In genomic region chr14:74510955-74511354, GRCh38 we compare ENCODE assay signal across 15 cellular contexts. TPM values are rescaled to one million over a fixed set of nuclear protein-coding genes. Genes with fewer than 3 reads are reported as not detected.
A peak's percentile ranks its signal among the peaks of the same experiment; 100 is the strongest.
DNase-seq lines count a peak whose midpoint lies in the region; ATAC-seq, FAIRE-seq and TF ChIP-seq lines count a peak whose summit lies in the region.
"Had no signal": no experiment of that assay in that cellular context is flagged by ENCODE, and none has a peak within 500 bp of the region (broad histone marks: within the 10 kb centered on the region; RNA-seq: fewer than 3 reads in every experiment).

No MANE protein-coding gene starts in this region.

- FAIRE-seq in bronchial epithelial cell (lab: Jason Lieb, UNC) (no peak), kidney (lab: Jason Lieb, UNC) (no peak)

- TF ChIP-seq CTCF in bronchial epithelial cell (IDR thresholded peaks at IDR 0.05; ENCODE audit: insufficient read depth, low read length, severe bottlenecking) (no peak), kidney (IDR thresholded peaks at IDR 0.05; ENCODE audit: borderline replicate concordance, extremely low read depth, insufficient read depth) (no peak)

- H3K27me3 Mint-ChIP-seq in activated T-helper 1 cell treated with anti-CD3 and anti-CD28 coated beads, Interleukin-12 subunit alpha, Interleukin-12 subunit beta, Interleukin-2, Interleukin-4 antibody, amounts not matched to agents 30 ng/mL and 10 ng/mL and 1 ng/mL, durations not matched to agents 14 hours and 24 hours and 36 hours (ENCODE audit: insufficient read depth): peaks cover 18% of the 10 kb centered on the region

- no peak overlapping the region for H3K9ac ChIP-seq in kidney (ENCODE audit: low read length in 2 of 2)

- no peak overlapping the region for H3K27ac Mint-ChIP-seq in activated T-helper 1 cell treated with anti-CD3 and anti-CD28 coated beads, Interleukin-12 subunit alpha, Interleukin-12 subunit beta, Interleukin-2, Interleukin-4 antibody, amounts not matched to agents 30 ng/mL and 10 ng/mL and 1 ng/mL, durations not matched to agents 14 hours and 24 hours and 36 hours
- H3K27ac Mint-ChIP-seq: activated CD8-positive, alpha-beta T cell treated with anti-CD3 and anti-CD28 coated beads, Interleukin-2, amount 10 ng/mL, durations not matched to agents 7 days and 5 days had no signal

- H3K36me3 ChIP-seq in bronchial epithelial cell (ENCODE audit: control insufficient read depth, insufficient read depth, low read length): no peaks in the 10 kb centered on the region
- no peaks in the 10 kb centered on the region for H3K36me3 ChIP-seq in kidney (ENCODE audit: control insufficient read depth in 1 of 2, insufficient read depth in 2 of 2, low read length in 2 of 2)
- peaks cover 0 to 3% of the 10 kb centered on the region in 2 donors for H3K36me3 ChIP-seq in aorta (ENCODE audit: control insufficient read depth in 1 of 2, insufficient read depth in 2 of 2, low read length in 1 of 2)

- H3K9me3 Mint-ChIP-seq in activated T-helper 1 cell treated with anti-CD3 and anti-CD28 coated beads, Interleukin-12 subunit alpha, Interleukin-12 subunit beta, Interleukin-2, Interleukin-4 antibody, amounts not matched to agents 30 ng/mL and 10 ng/mL and 1 ng/mL, durations not matched to agents 14 hours and 24 hours and 36 hours: no peaks in the 10 kb centered on the region

- H3K4me1 Mint-ChIP-seq in activated T-helper 1 cell treated with anti-CD3 and anti-CD28 coated beads, Interleukin-12 subunit alpha, Interleukin-12 subunit beta, Interleukin-2, Interleukin-4 antibody, amounts not matched to agents 30 ng/mL and 10 ng/mL and 1 ng/mL, durations not matched to agents 14 hours and 24 hours and 36 hours (ENCODE audit: low read depth): no peaks in the 10 kb centered on the region

- ATAC-seq in Right ventricle myocardium superior (ENCODE audit: poor library complexity) (no peak), Right ventricle myocardium inferior (no peak), aorta (ENCODE audit: low FRiP score) (peak; percentile 16), GM21360 (IDR thresholded peaks at IDR 0.05; ENCODE audit: unreplicated experiment) (no peak)
- ATAC-seq: activated CD8-positive, alpha-beta T cell treated with anti-CD3 and anti-CD28 coated beads, Interleukin-2, amount 10 ng/mL, durations not matched to agents 7 days and 5 days; left lobe of liver had no signal

- 31 to 32% methylated on average over 9 of the region's 9 CpGs for WGBS in aorta, 2 donors

- DNase-seq in Right ventricle myocardium superior (peak; percentile 30), Right ventricle myocardium inferior (ENCODE audit: missing footprints) (no peak), bronchial epithelial cell (ENCODE audit: low read depth) (peak; percentile 80), kidney (peak; percentile 45), aorta (peak; percentile 73 to 88)
- DNase-seq in activated CD8-positive, alpha-beta memory T cell treated with anti-CD3 and anti-CD28 coated beads for 24 hours: no peak
- DNase-seq in activated T-helper 1 cell treated with anti-CD3 and anti-CD28 coated beads, Interleukin-12 subunit alpha, Interleukin-12 subunit beta, Interleukin-2, Interleukin-4 antibody, amounts not matched to agents 30 ng/mL and 10 ng/mL and 1 ng/mL, durations not matched to agents 14 hours and 24 hours and 36 hours (ENCODE audit: low spot score): no peak
- DNase-seq: activated CD8-positive, alpha-beta T cell treated with anti-CD3 and anti-CD28 coated beads, Interleukin-2, amount 10 ng/mL, durations not matched to agents 7 days and 5 days; amygdala; esophagus squamous epithelium; NCI-H774; T-helper 1 cell had no signal

- H3K4me1 ChIP-seq in kidney (ENCODE audit: control insufficient read depth in 1 of 2, insufficient read depth in 1 of 2, low read depth in 1 of 2, low read length in 2 of 2) (no peaks in the 10 kb centered on the region), aorta (ENCODE audit: control insufficient read depth in 1 of 2, insufficient read depth in 2 of 2, low read length in 2 of 2) (peaks cover 0 to 5% of the 10 kb centered on the region in 2 donors)

- H3K4me3 ChIP-seq in bronchial epithelial cell (ENCODE audit: low read depth, low read length) (no peak overlapping the region), kidney (ENCODE audit: low read length in 2 of 2) (no peak overlapping the region), aorta (ENCODE audit: low read length in 2 of 2) (no peak overlapping the region)
- H3K4me3 ChIP-seq: esophagus squamous epithelium had no signal

- H3K27ac ChIP-seq in kidney (ENCODE audit: low read depth in 2 of 2, low read length in 2 of 2) (no peak overlapping the region), aorta (ENCODE audit: low read depth in 1 of 2, low read length in 2 of 2) (peak overlapping the region in 1 of 2 donors; percentile 74)
- H3K27ac ChIP-seq: 22Rv1 had no signal

- H3K36me3 Mint-ChIP-seq in activated T-helper 1 cell treated with anti-CD3 and anti-CD28 coated beads, Interleukin-12 subunit alpha, Interleukin-12 subunit beta, Interleukin-2, Interleukin-4 antibody, amounts not matched to agents 30 ng/mL and 10 ng/mL and 1 ng/mL, durations not matched to agents 14 hours and 24 hours and 36 hours (ENCODE audit: low read depth): no peaks in the 10 kb centered on the region

- intact Hi-C loops in Right ventricle myocardium superior (cut with DNase I): no loop called here
- intact Hi-C loops in Right ventricle myocardium inferior (cut with DNase I): no loop called here
- intact Hi-C loops in kidney (cut with DNase I): no loop called here
- intact Hi-C loops in aorta (cut with DNase I): no loop called here
- intact Hi-C loops in activated T-helper 1 cell treated with anti-CD3 and anti-CD28 coated beads, Interleukin-12 subunit alpha, Interleukin-12 subunit beta, Interleukin-2, Interleukin-4 antibody, amounts not matched to agents 30 ng/mL and 10 ng/mL and 1 ng/mL, durations not matched to agents 14 hours and 24 hours and 36 hours (cut with micrococcal nuclease): no loop called here

- no peaks in the 10 kb centered on the region for H3K9me3 ChIP-seq in kidney (ENCODE audit: control insufficient read depth in 1 of 2, low read length in 2 of 2)
- no peaks in the 10 kb centered on the region for H3K9me3 ChIP-seq in aorta (ENCODE audit: control insufficient read depth, low read length)
- H3K9me3 ChIP-seq: esophagus squamous epithelium had no signal

- H3K27me3 ChIP-seq in bronchial epithelial cell (ENCODE audit: control insufficient read depth, insufficient read depth, low read length) (no peaks in the 10 kb centered on the region), aorta (ENCODE audit: control insufficient read depth in 1 of 2, insufficient read depth in 2 of 2, low read length in 1 of 2) (no peaks in the 10 kb centered on the region)
- H3K27me3 ChIP-seq: esophagus squamous epithelium had no signal

- H3K4me3 Mint-ChIP-seq in activated T-helper 1 cell treated with anti-CD3 and anti-CD28 coated beads, Interleukin-12 subunit alpha, Interleukin-12 subunit beta, Interleukin-2, Interleukin-4 antibody, amounts not matched to agents 30 ng/mL and 10 ng/mL and 1 ng/mL, durations not matched to agents 14 hours and 24 hours and 36 hours: no peak overlapping the region
- H3K4me3 Mint-ChIP-seq: activated CD8-positive, alpha-beta T cell treated with anti-CD3 and anti-CD28 coated beads, Interleukin-2, amount 10 ng/mL, durations not matched to agents 7 days and 5 days had no signal

RNA-seq across cellular contexts. Expression of gene ISCA2, which starts 17.4 kb away (rescaled TPM):
- 38.3 TPM for total RNA-seq in Right ventricle myocardium superior
- 38.4 TPM for total RNA-seq in Right ventricle myocardium inferior
- 8.6 and 11.3 TPM in 2 replicates for total RNA-seq in bronchial epithelial cell
- total RNA-seq in kidney: 27.1 TPM
- polyA plus RNA-seq in kidney (ENCODE audit: insufficient read depth, low read depth, low replicate concordance): 60.1 TPM
- 10 to 100 TPM; 12.9 to 15.9 TPM for total RNA-seq in aorta
- 10 to 100 TPM; 14.5 TPM for polyA plus RNA-seq in aorta
- 18.8 and 20.2 TPM in 2 replicates for total RNA-seq in activated T-helper 1 cell treated with anti-CD3 and anti-CD28 coated beads, Interleukin-12 subunit alpha, Interleukin-12 subunit beta, Interleukin-2, Interleukin-4 antibody, amounts not matched to agents 30 ng/mL and 10 ng/mL and 1 ng/mL, durations not matched to agents 14 hours and 24 hours and 36 hours

RNA-seq across cellular contexts. Expression of gene NPC2, which starts 17.9 kb away (rescaled TPM):
- total RNA-seq in Right ventricle myocardium superior (75.8 TPM), Right ventricle myocardium inferior (87.1 TPM), bronchial epithelial cell (154 and 191 TPM in 2 replicates), kidney (217 TPM), aorta (100 to 1,000 TPM; 204 to 277 TPM)
- polyA plus RNA-seq in kidney (ENCODE audit: insufficient read depth, low read depth, low replicate concordance) (435 TPM), aorta (100 to 1,000 TPM; 245 to 389 TPM)
- 8.2 and 8.6 TPM in 2 replicates for total RNA-seq in activated T-helper 1 cell treated with anti-CD3 and anti-CD28 coated beads, Interleukin-12 subunit alpha, Interleukin-12 subunit beta, Interleukin-2, Interleukin-4 antibody, amounts not matched to agents 30 ng/mL and 10 ng/mL and 1 ng/mL, durations not matched to agents 14 hours and 24 hours and 36 hours

Comparison
In these comparisons a context has a peak if more than half of its experiments do, and no peak if none do; other contexts are left out.
1. DNase-seq: peak in Right ventricle myocardium superior (single experiment), bronchial epithelial cell (single experiment), kidney (single experiment) and aorta (2 of 2); none in Right ventricle myocardium inferior (single experiment), activated CD8-positive, alpha-beta memory T cell treated with anti-CD3 and anti-CD28 coated beads for 24 hours (single experiment) and activated T-helper 1 cell treated with anti-CD3 and anti-CD28 coated beads, Interleukin-12 subunit alpha, Interleukin-12 subunit beta, Interleukin-2, Interleukin-4 antibody, amounts not matched to agents 30 ng/mL and 10 ng/mL and 1 ng/mL, durations not matched to agents 14 hours and 24 hours and 36 hours (single experiment).